15 cellular contexts compared by ENCODE assay signal in genomic region chr6:26299286-26300042, GRCh38.
A peak's percentile ranks its signal among the peaks of the same experiment; 100 is the strongest.
DNase-seq lines count a peak whose midpoint lies in the region; ATAC-seq and TF ChIP-seq lines count a peak whose summit lies in the region.
"Had no signal": no experiment of that assay in that cellular context is flagged by ENCODE, and none has a peak within 500 bp of the region (broad histone marks: within the 10 kb centered on the region; RNA-seq: fewer than 3 reads in every experiment).

No MANE protein-coding gene starts in this region.

- TF ChIP-seq CTCF in endodermal cell (conservative IDR thresholded peaks at IDR 0.05), result no peak

- no peak overlapping the region for H3K18ac ChIP-seq in neuronal stem cell (ENCODE audit: low read length)

- no peak overlapping the region for H3K23ac ChIP-seq in neuronal stem cell (ENCODE audit: low read depth, low read length, poor library complexity)

- H3K4me2 ChIP-seq in neuronal stem cell (ENCODE audit: insufficient read depth, low read length, poor library complexity, severe bottlenecking), result peak overlapping the region; percentile 19

- no peaks in the 10 kb centered on the region for H3K4me1 ChIP-seq in endodermal cell (ENCODE audit: control insufficient read depth, insufficient read depth, low read length)
- H3K4me1 ChIP-seq in neuronal stem cell (ENCODE audit: control insufficient read depth in 2 of 2, insufficient read depth in 1 of 2, low read depth in 1 of 2, low read length in 2 of 2), result peaks cover 0 to 3% of the 10 kb centered on the region in 2 donors
- H3K4me1 ChIP-seq: left ventricle myocardium inferior had no signal

- H3K79me1 ChIP-seq in neuronal stem cell (ENCODE audit: low read depth, low read length), result no peaks in the 10 kb centered on the region

- H3K27ac Mint-ChIP-seq in endodermal cell, result no peak overlapping the region
- no peak overlapping the region for H3K27ac Mint-ChIP-seq in stimulated activated naive B cell treated with anti-CD40 and anti-IgM and Interleukin-4, amounts not matched to agents 10 μg/mL and 1 μg/mL and 100 μg/mL, for 72 hours

- H3K9ac ChIP-seq in endodermal cell (ENCODE audit: extremely low read depth, low read length, poor library complexity, severe bottlenecking) (no peak overlapping the region), neuronal stem cell (ENCODE audit: low read depth, low read length, poor library complexity) (no peak overlapping the region)

- intact Hi-C loops in posterior cingulate gyrus (cut with DNase I), result no loop called here

- no peak overlapping the region for H3K4ac ChIP-seq in neuronal stem cell (ENCODE audit: low read length)

- H4K91ac ChIP-seq in neuronal stem cell (ENCODE audit: low read depth, low read length, poor library complexity), result no peak overlapping the region

- no peaks in the 10 kb centered on the region for H3K9me3 ChIP-seq in endodermal cell (ENCODE audit: control insufficient read depth, low read length)
- H3K9me3 ChIP-seq in neuronal stem cell (replicated peaks in 1 of 2; ENCODE audit: control insufficient read depth in 2 of 2, insufficient read depth in 1 of 2, low read depth in 1 of 2, low read length in 2 of 2), result peaks cover 0 to 6% of the 10 kb centered on the region in 2 donors
- H3K9me3 ChIP-seq: left ventricle myocardium inferior had no signal

- no peak overlapping the region for H2AFZ ChIP-seq in neuronal stem cell (ENCODE audit: low read length)

- no peak overlapping the region for H2BK15ac ChIP-seq in neuronal stem cell (ENCODE audit: low read length)

- no peaks in the 10 kb centered on the region for H3K9me3 Mint-ChIP-seq in endodermal cell
- H3K9me3 Mint-ChIP-seq in stimulated activated naive B cell treated with anti-CD40 and anti-IgM and Interleukin-4, amounts not matched to agents 10 μg/mL and 1 μg/mL and 100 μg/mL, for 72 hours, result no peaks in the 10 kb centered on the region
- H3K9me3 Mint-ChIP-seq: activated naive CD4-positive, alpha-beta T cell treated with anti-CD3 and anti-CD28 coated beads, Interleukin-2, amount 50 U/mL, for 24 hours; naive B cell had no signal

- no peak overlapping the region for H2BK12ac ChIP-seq in neuronal stem cell (ENCODE audit: low read length)

- H2AK5ac ChIP-seq in neuronal stem cell (ENCODE audit: low read depth, low read length), result no peak overlapping the region

- H3K4me3 ChIP-seq in H7 (ENCODE audit: insufficient read depth, low read depth, low read length) (peak overlapping the region; percentile 44), endodermal cell (ENCODE audit: low read length) (peak overlapping the region; percentile 76), neuronal stem cell (ENCODE audit: low read length in 2 of 2) (peak overlapping the region in 1 of 2 donors; percentile 31)
- H3K4me3 ChIP-seq: left ventricle myocardium inferior had no signal

- H3K4me3 Mint-ChIP-seq in endodermal cell, result peak overlapping the region; percentile 64
- H3K4me3 Mint-ChIP-seq in stimulated activated naive B cell treated with anti-CD40 and anti-IgM and Interleukin-4, amounts not matched to agents 10 μg/mL and 1 μg/mL and 100 μg/mL, for 72 hours, result no peak overlapping the region
- H3K4me3 Mint-ChIP-seq: activated naive CD4-positive, alpha-beta T cell treated with anti-CD3 and anti-CD28 coated beads, Interleukin-2, amount 50 U/mL, for 24 hours had no signal

- no peak for ATAC-seq in stimulated activated naive B cell treated with anti-CD40 and anti-IgM and Interleukin-4, amounts not matched to agents 10 μg/mL and 1 μg/mL and 100 μg/mL, for 72 hours (replicated peaks)

- H2BK120ac ChIP-seq in neuronal stem cell (ENCODE audit: low read depth, low read length), result no peak overlapping the region

- no peak overlapping the region for H4K8ac ChIP-seq in neuronal stem cell (ENCODE audit: low read depth, low read length)

- H3K27me3 ChIP-seq in H7 (ENCODE audit: control insufficient read depth, insufficient read depth, low read length) (no peaks in the 10 kb centered on the region), endodermal cell (ENCODE audit: control insufficient read depth, insufficient read depth, low read length, poor library complexity, severe bottlenecking) (no peaks in the 10 kb centered on the region), neuronal stem cell (ENCODE audit: control insufficient read depth in 3 of 3, insufficient read depth in 3 of 3, low read depth in 1 of 3, low read length in 3 of 3) (no peaks in the 10 kb centered on the region)

- WGBS in endodermal cell (ENCODE audit: insufficient coverage in 1 of 2, insufficient read length in 1 of 2), 2 experiments, result 47 to 65% methylated on average over 5 to 23 of the region's 23 CpGs
- WGBS in neuronal stem cell (ENCODE audit: extremely low coverage in 2 of 2, insufficient read length in 2 of 2, insufficient replicate concordance in 1 of 2), 2 donors, result no CpG with 5 or more reads among the region's 23 CpGs

- no peaks in the 10 kb centered on the region for H3K36me3 Mint-ChIP-seq in endodermal cell (ENCODE audit: low read depth)
- no peaks in the 10 kb centered on the region for H3K36me3 Mint-ChIP-seq in stimulated activated naive B cell treated with anti-CD40 and anti-IgM and Interleukin-4, amounts not matched to agents 10 μg/mL and 1 μg/mL and 100 μg/mL, for 72 hours
- H3K36me3 Mint-ChIP-seq: activated naive CD4-positive, alpha-beta T cell treated with anti-CD3 and anti-CD28 coated beads, Interleukin-2, amount 50 U/mL, for 24 hours had no signal

- H3K14ac ChIP-seq in neuronal stem cell (ENCODE audit: low read length), result no peak overlapping the region

- DNase-seq in H7 (no peak), NCI-H69 (lab: John Stamatoyannopoulos, UW) (peak; percentile 63), endodermal cell (peak; percentile 80), neuronal stem cell (ENCODE audit: low spot score) (no peak), posterior cingulate gyrus (no peak), H4 (ENCODE audit: low spot score) (no peak)
- no peak for DNase-seq in stimulated activated naive B cell treated with anti-CD40 and anti-IgM and Interleukin-4, amounts not matched to agents 10 μg/mL and 1 μg/mL and 100 μg/mL, for 72 hours
- DNase-seq: glutamatergic neuron, KBM-7, left ventricle myocardium inferior, naive B cell, NCI-H1417 treated with DMSO at 0.1 percent for 48 hours, NCI-H446 had no signal

- H3K36me3 ChIP-seq in H7 (replicated peaks; ENCODE audit: control insufficient read depth, insufficient read depth, low read length) (no peaks in the 10 kb centered on the region), endodermal cell (ENCODE audit: control insufficient read depth, insufficient read depth, low read length) (no peaks in the 10 kb centered on the region), neuronal stem cell (replicated peaks in 1 of 2; ENCODE audit: control insufficient read depth in 2 of 2, insufficient read depth in 2 of 2, low read length in 2 of 2) (no peaks in the 10 kb centered on the region)
- H3K36me3 ChIP-seq: left ventricle myocardium inferior had no signal

- H3K27ac ChIP-seq in endodermal cell (ENCODE audit: low read depth, low read length) (no peak overlapping the region), neuronal stem cell (replicated peaks; ENCODE audit: low read length) (no peak overlapping the region)
- H3K27ac ChIP-seq: C4-2B, left ventricle myocardium inferior had no signal

- H2BK5ac ChIP-seq in neuronal stem cell (ENCODE audit: low read length), result no peak overlapping the region

- no peaks in the 10 kb centered on the region for H3K27me3 Mint-ChIP-seq in endodermal cell (ENCODE audit: insufficient read depth)
- H3K27me3 Mint-ChIP-seq in stimulated activated naive B cell treated with anti-CD40 and anti-IgM and Interleukin-4, amounts not matched to agents 10 μg/mL and 1 μg/mL and 100 μg/mL, for 72 hours, result peaks cover 0 to 25% of the 10 kb centered on the region in 2 donors
- H3K27me3 Mint-ChIP-seq: activated naive CD4-positive, alpha-beta T cell treated with anti-CD3 and anti-CD28 coated beads, Interleukin-2, amount 50 U/mL, for 24 hours had no signal

- peaks cover 1% of the 10 kb centered on the region for H3K4me1 Mint-ChIP-seq in endodermal cell
- H3K4me1 Mint-ChIP-seq in stimulated activated naive B cell treated with anti-CD40 and anti-IgM and Interleukin-4, amounts not matched to agents 10 μg/mL and 1 μg/mL and 100 μg/mL, for 72 hours, result peaks cover 4 to 7% of the 10 kb centered on the region in 2 donors

Comparison
In these comparisons a context has a peak if more than half of its experiments do, and no peak if none do; other contexts are left out.
1. DNase-seq: peak in NCI-H69 (single experiment) and endodermal cell (single experiment); none in H7 (single experiment), neuronal stem cell (single experiment), posterior cingulate gyrus (0 of 10), H4 (single experiment) and stimulated activated naive B cell treated with anti-CD40 and anti-IgM and Interleukin-4, amounts not matched to agents 10 μg/mL and 1 μg/mL and 100 μg/mL, for 72 hours (single experiment).